In genomic region chr3:150635526-150635925, GRCh38 we compare ENCODE assay signal across 11 cellular contexts. TPM values are rescaled to one million over a fixed set of nuclear protein-coding genes. Genes with fewer than 3 reads are reported as not detected.
DNase-seq lines count a peak whose midpoint lies in the region; ATAC-seq and TF ChIP-seq lines count a peak whose summit lies in the region.
"Had no signal": no experiment of that assay in that cellular context is flagged by ENCODE, and none has a peak within 500 bp of the region (broad histone marks: within the 10 kb centered on the region; RNA-seq: fewer than 3 reads in every experiment).

No MANE protein-coding gene starts in this region.

- TF ChIP-seq CTCF in retinal pigment epithelial cell (conservative IDR thresholded peaks at IDR 0.05; ENCODE audit: low read depth, low read length): no peak

- H3K27ac Mint-ChIP-seq in activated CD4-positive, alpha-beta memory T cell treated with anti-CD3 and anti-CD28 coated beads for 36 hours: peak overlapping the region; percentile 72

- H3K4me3 Mint-ChIP-seq in activated CD4-positive, alpha-beta memory T cell treated with anti-CD3 and anti-CD28 coated beads for 36 hours: no peak overlapping the region

- peak; percentile 53 to 58 for ATAC-seq in activated CD4-positive, CD25-positive, alpha-beta regulatory T cell treated with anti-CD3 and anti-CD28 coated beads, Interleukin-2, amount 50 U/mL, for 24 hours
- peak; percentile 80 for ATAC-seq in HG03280 (IDR thresholded peaks at IDR 0.05; ENCODE audit: unreplicated experiment)
- ATAC-seq in SK-N-SH treated with all-trans-retinoic acid at 6 μM for 48 hours: no peak
- ATAC-seq: A549 had no signal

- H3K4me1 Mint-ChIP-seq in activated CD4-positive, alpha-beta memory T cell treated with anti-CD3 and anti-CD28 coated beads for 36 hours (ENCODE audit: low read depth): peaks cover 29% of the 10 kb centered on the region

- intact Hi-C loops in activated CD4-positive, alpha-beta memory T cell treated with anti-CD3 and anti-CD28 coated beads for 36 hours (cut with micrococcal nuclease): loop anchor here (5.0 kb wide), 1 partner anchor 67 kb away; the partner anchor contains the start of gene ERICH6

- DNase-seq in activated CD4-positive, CD25-positive, alpha-beta regulatory T cell (lab: John Stamatoyannopoulos, UW): no peak
- no peak for DNase-seq in activated CD4-positive, alpha-beta memory T cell treated with anti-CD3 and anti-CD28 coated beads for 36 hours
- DNase-seq in retinal pigment epithelial cell (ENCODE audit: low read depth): peak; percentile 82
- DNase-seq in activated CD4-positive, alpha-beta T cell treated with anti-CD3 and anti-CD28 coated beads for 4 hours: no peak
- DNase-seq in stimulated activated CD4-positive, alpha-beta T cell treated with anti-CD3 and anti-CD28 coated beads, Interleukin-2, amount 100 ng/mL, for 48 hours: no peak
- DNase-seq: pancreas had no signal

- no peaks in the 10 kb centered on the region for H3K9me3 Mint-ChIP-seq in activated CD4-positive, alpha-beta memory T cell treated with anti-CD3 and anti-CD28 coated beads for 36 hours

- no peaks in the 10 kb centered on the region for H3K27me3 Mint-ChIP-seq in activated CD4-positive, alpha-beta memory T cell treated with anti-CD3 and anti-CD28 coated beads for 36 hours

- CTCF ChIA-PET in activated CD4-positive, alpha-beta memory T cell treated with anti-CD3 and anti-CD28 coated beads for 36 hours (lab: Charles Lee): no interaction called here

- POLR2A ChIA-PET in activated CD4-positive, alpha-beta memory T cell treated with anti-CD3 and anti-CD28 coated beads for 36 hours (lab: Charles Lee): interaction anchor here (0.7 to 1.4 kb wide), 2 partner anchors 18 to 33 kb away, joined by 5 to 8 read pairs; partner anchors contain the start of gene SELENOT

- H3K36me3 Mint-ChIP-seq in activated CD4-positive, alpha-beta memory T cell treated with anti-CD3 and anti-CD28 coated beads for 36 hours: peaks cover 2% of the 10 kb centered on the region

- no peak overlapping the region for H3K4me3 ChIP-seq in retinal pigment epithelial cell (ENCODE audit: low read length)
- H3K4me3 ChIP-seq: A549, pancreas, thoracic aorta had no signal

TF ChIP-seq in SK-N-SH treated with all-trans-retinoic acid at 6 μM for 48 hours, 23 proteins besides CTCF, POLR2A, EP300 and RAD21:
- TF ChIP-seq BACH2 (CRISPR knock-in tag; IDR thresholded peaks at IDR 0.05; ENCODE audit: borderline replicate concordance) (no peak), ISL1 (CRISPR knock-in tag; IDR thresholded peaks at IDR 0.05) (no peak), PPARA (CRISPR knock-in tag; IDR thresholded peaks at IDR 0.05; ENCODE audit: borderline replicate concordance) (no peak), SNAI2 (CRISPR knock-in tag; IDR thresholded peaks at IDR 0.05) (no peak), TCF4 (CRISPR knock-in tag; IDR thresholded peaks at IDR 0.05; ENCODE audit: borderline replicate concordance) (no peak)
- TF ChIP-seq, protein P1, sequence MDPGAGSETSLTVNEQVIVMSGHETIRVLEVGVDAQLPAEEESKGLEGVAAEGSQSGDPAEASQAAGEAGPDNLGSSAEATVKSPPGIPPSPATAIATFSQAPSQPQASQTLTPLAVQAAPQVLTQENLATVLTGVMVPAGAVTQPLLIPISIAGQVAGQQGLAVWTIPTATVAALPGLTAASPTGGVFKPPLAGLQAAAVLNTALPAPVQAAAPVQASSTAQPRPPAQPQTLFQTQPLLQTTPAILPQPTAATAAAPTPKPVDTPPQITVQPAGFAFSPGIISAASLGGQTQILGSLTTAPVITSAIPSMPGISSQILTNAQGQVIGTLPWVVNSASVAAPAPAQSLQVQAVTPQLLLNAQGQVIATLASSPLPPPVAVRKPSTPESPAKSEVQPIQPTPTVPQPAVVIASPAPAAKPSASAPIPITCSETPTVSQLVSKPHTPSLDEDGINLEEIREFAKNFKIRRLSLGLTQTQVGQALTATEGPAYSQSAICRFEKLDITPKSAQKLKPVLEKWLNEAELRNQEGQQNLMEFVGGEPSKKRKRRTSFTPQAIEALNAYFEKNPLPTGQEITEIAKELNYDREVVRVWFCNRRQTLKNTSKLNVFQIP (CRISPR knock-in tag; IDR thresholded peaks at IDR 0.05; ENCODE audit: borderline replicate concordance, low read depth): no peak

RNA-seq across cellular contexts. Expression of gene SELENOT, which starts 32.4 kb away (rescaled TPM):
- total RNA-seq in activated CD4-positive, alpha-beta memory T cell treated with anti-CD3 and anti-CD28 coated beads for 36 hours: 100 to 1,000 TPM; 105 to 111 TPM
